25 cellular contexts compared by ENCODE assay signal in the genomic region with DNA sequence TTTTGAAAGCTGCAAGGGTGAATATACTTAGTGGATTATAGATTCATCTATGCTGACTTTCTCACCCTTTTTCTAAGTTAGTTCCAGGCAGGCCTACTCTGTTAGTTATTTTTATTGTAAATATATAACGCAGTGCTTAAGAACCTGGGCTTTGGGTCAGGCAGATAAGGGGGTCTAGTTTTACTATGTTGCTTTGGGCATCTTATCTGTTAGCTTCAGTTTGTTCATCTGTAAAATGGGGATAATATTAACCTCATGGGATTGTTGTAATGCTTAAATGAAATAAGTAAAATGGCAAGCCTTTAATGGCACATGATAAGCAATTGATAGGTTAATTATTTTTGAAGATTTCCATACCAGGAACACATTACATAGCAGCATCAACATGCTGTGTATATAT.
"Had no signal": no experiment of that assay in that cellular context is flagged by ENCODE, and none has a peak within 500 bp of the region (broad histone marks: within the 10 kb centered on the region; RNA-seq: fewer than 3 reads in every experiment).

No MANE protein-coding gene starts in this region.

- H3K4me1 Mint-ChIP-seq: memory B cell had no signal

- H3K36me3 Mint-ChIP-seq: memory B cell had no signal

- H3K27ac ChIP-seq: coronary artery, dorsolateral prefrontal cortex, esophagus squamous epithelium, gastrocnemius medialis, heart right ventricle, left lung, lower lobe of right lung had no signal

- H3K36me3 ChIP-seq: esophagus squamous epithelium, gastrocnemius medialis, left lung, lower lobe of right lung had no signal

- ATAC-seq: esophagus mucosa, gastrocnemius medialis, heart right ventricle, left cardiac atrium, left lung, left ventricle myocardium superior, lower lobe of right lung had no signal

- H3K27me3 ChIP-seq: dorsolateral prefrontal cortex, esophagus squamous epithelium, gastrocnemius medialis, heart right ventricle, left lung had no signal

- DNase-seq: dermis blood vessel endothelial cell; dorsolateral prefrontal cortex; effector CD4-positive, alpha-beta T cell; effector memory CD4-positive, alpha-beta T cell; esophagus squamous epithelium; foreskin fibroblast; foreskin melanocyte; gastrocnemius medialis; glutamatergic neuron; head of caudate nucleus; heart right ventricle; hippocampal formation; left cardiac atrium; left lung; left ventricle myocardium superior; lower lobe of right lung; mesendoderm; midbrain had no signal

- H3K9me3 ChIP-seq: gastrocnemius medialis, lower lobe of right lung had no signal

- H3K4me3 Mint-ChIP-seq: memory B cell had no signal

- H3K27me3 Mint-ChIP-seq: memory B cell had no signal

- H3K4me3 ChIP-seq: coronary artery, dorsolateral prefrontal cortex, esophagus squamous epithelium, gastrocnemius medialis, heart right ventricle, left lung, lower lobe of right lung had no signal

- H3K27ac Mint-ChIP-seq: memory B cell had no signal

- FAIRE-seq: colon, endothelial cell of umbilical vein, islet of Langerhans, keratinocyte had no signal
